In genomic region chrX:18422886-18423285, GRCh38 we compare ENCODE assay signal across 18 cellular contexts. TPM values are rescaled to one million over a fixed set of nuclear protein-coding genes. Genes with fewer than 3 reads are reported as not detected.
DNase-seq lines count a peak whose midpoint lies in the region; ATAC-seq, FAIRE-seq and TF ChIP-seq lines count a peak whose summit lies in the region.
"Had no signal": no experiment of that assay in that cellular context is flagged by ENCODE, and none has a peak within 500 bp of the region (broad histone marks: within the 10 kb centered on the region; RNA-seq: fewer than 3 reads in every experiment).

No MANE protein-coding gene starts in this region.

- H3K4me3 Mint-ChIP-seq in HFFc6, result 0 out of 2 replicates have a peak overlapping the region, but pooled peaks have one; percentile 63
- H3K4me3 Mint-ChIP-seq: CD14-positive monocyte had no signal

- no peak for TF ChIP-seq POLR2A in A549 (IDR thresholded peaks at IDR 0.05; ENCODE audit: low read length)

- TF ChIP-seq CTCF in A549 (IDR thresholded peaks at IDR 0.05) (no peak), HFFc6 (IDR thresholded peaks at IDR 0.05) (no peak), brain microvascular endothelial cell (IDR thresholded peaks at IDR 0.05; ENCODE audit: low read depth, low read length, missing control alignments) (no peak)

- no peak for TF ChIP-seq EP300 in A549 (IDR thresholded peaks at IDR 0.05)

- WGBS in A549 (ENCODE audit: missing lambda C conversion rate), result 56% methylated on average over 4 of the region's 4 CpGs

- POLR2A ChIA-PET in A549 (lab: Yijun Ruan, JAX), result no interaction called here

- CTCF ChIA-PET in A549 (lab: Yijun Ruan, JAX), result interaction anchor here (0.8 kb wide), 1 partner anchor 17 kb away, joined by 3 read pairs; no protein-coding TSS in a partner anchor

- peak overlapping the region; percentile 78 for H3K4me2 ChIP-seq in A549
- H3K4me2 ChIP-seq: KMS-11 had no signal

- H3K4me1 ChIP-seq in A549, result peaks cover 38% of the 10 kb centered on the region

- H3K9me3 Mint-ChIP-seq in HFFc6, result no peaks in the 10 kb centered on the region

- no peaks in the 10 kb centered on the region for H3K9me3 ChIP-seq in A549
- H3K9me3 ChIP-seq: MG63 had no signal

- no peaks in the 10 kb centered on the region for H3K27me3 ChIP-seq in brain microvascular endothelial cell (replicated peaks)

- ATAC-seq in A549 (no peak), GM19023 (IDR thresholded peaks at IDR 0.05; ENCODE audit: unreplicated experiment) (no peak)
- ATAC-seq: Panc1 had no signal

- no peak for FAIRE-seq in A549 (lab: Jason Lieb, UNC)

- TF ChIP-seq RAD21 in A549 (conservative IDR thresholded peaks at IDR 0.05 in 1 of 2, IDR thresholded peaks at IDR 0.05 in 1 of 2), result no peak

- H3K36me3 Mint-ChIP-seq in HFFc6 (ENCODE audit: low read depth), result no peaks in the 10 kb centered on the region
- H3K36me3 Mint-ChIP-seq: CD14-positive monocyte had no signal

- in situ Hi-C loops in brain microvascular endothelial cell (cut with HindIII; ENCODE audit: low pct_ligation_motif_present, low sequenced_read_pairs), result no loop called here

- no peak overlapping the region; the same call in 2 of the 3 replicates for H3K4me3 ChIP-seq in A549
- no peak overlapping the region for H3K4me3 ChIP-seq in brain microvascular endothelial cell (ENCODE audit: low read depth, low read length)
- H3K4me3 ChIP-seq: MG63 had no signal

- H3K36me3 ChIP-seq in brain microvascular endothelial cell (replicated peaks), result no peaks in the 10 kb centered on the region
- H3K36me3 ChIP-seq: MG63 had no signal

- H3K27ac ChIP-seq in A549, result peak overlapping the region; percentile 72 to 92
- H3K27ac ChIP-seq in brain microvascular endothelial cell, result peak overlapping the region; percentile 39
- H3K27ac ChIP-seq: KMS-11 had no signal

- peaks cover 34% of the 10 kb centered on the region for H3K4me1 Mint-ChIP-seq in HFFc6 (ENCODE audit: low read depth)

- no peaks in the 10 kb centered on the region for H3K27me3 Mint-ChIP-seq in HFFc6 (ENCODE audit: insufficient read depth)

- no peak for DNase-seq in A549 (ENCODE audit: low read depth in 1 of 2, low spot score in 1 of 2)
- no peak for DNase-seq in HFFc6
- no peak for DNase-seq in brain microvascular endothelial cell
- DNase-seq in fibroblast of the conjunctiva (ENCODE audit: low read depth), result peak; percentile 16
- no peak for DNase-seq in stimulated activated naive CD4-positive, alpha-beta T cell (lab: John Stamatoyannopoulos, UW)
- DNase-seq in COLO668 (lab: John Stamatoyannopoulos, UW; ENCODE audit: unreplicated experiment), result no peak
- no peak for DNase-seq in NCI-H1105 treated with DMSO at 0.1 percent for 48 hours (lab: John Stamatoyannopoulos, UW)
- DNase-seq: 8988T, MG63, NCI-H1092 treated with DMSO at 0.1 percent for 48 hours, NCI-H1694 treated with DMSO at 0.1 percent for 48 hours, NCI-H446 treated with DMSO at 0.1 percent for 48 hours, NCI-H774, SHP77 had no signal

- H3K27ac Mint-ChIP-seq in HFFc6, result peak overlapping the region; percentile 84
- H3K27ac Mint-ChIP-seq: CD14-positive monocyte had no signal

TF ChIP-seq in A549, 52 proteins besides CTCF, POLR2A, EP300 and RAD21:
- TF ChIP-seq KDM1A (IDR thresholded peaks at IDR 0.05; ENCODE audit: low read depth) (no peak), ZSCAN20 (CRISPR knock-in tag; IDR thresholded peaks at IDR 0.05) (no peak), TFCP2L1 (CRISPR knock-in tag; IDR thresholded peaks at IDR 0.05) (no peak), HDAC2 (IDR thresholded peaks at IDR 0.05) (no peak), BCL3 (IDR thresholded peaks at IDR 0.05) (no peak), CEBPB (IDR thresholded peaks at IDR 0.05) (0 out of 4 replicates have a peak, but pooled peaks of 1 of the 2 experiments have one; percentile 28), NPAS2 (CRISPR knock-in tag; IDR thresholded peaks at IDR 0.05; ENCODE audit: borderline replicate concordance) (no peak)

RNA-seq across cellular contexts. Expression of gene CDKL5, which starts 2.5 kb away (rescaled TPM):
- polyA plus RNA-seq in A549 (2011; rRNA removed) (19.4 and 22.8 TPM in 2 replicates), A549 (2017; fragmentation: RNase III; extraction: RNeasy Plus Mini Kit Qiagen cat#74134 plus additional on column Dnase treatment) (4.9 to 5.4 TPM (median 5.3 TPM) in 3 replicates)
- 2.0 and 2.6 TPM in 2 replicates for polyA plus RNA-seq in A549 (2012; cell fraction: cytosol; rRNA removed)
- 2.0 and 2.9 TPM in 2 replicates for polyA plus RNA-seq in A549 (2012; cell fraction: nucleus; rRNA removed)
- 32.1 and 35.0 TPM in 2 replicates for polyA minus RNA-seq in A549 (2011; rRNA and poly(A)+ RNA removed)
- total RNA-seq in HFFc6 (2021; fragmentation: NEBNext Ultra II Directional; extraction: Animal tissue kit (Norgen Biotek cat#: 25700)), result 1 to 10 TPM; 5.6 to 5.9 (median 5.8) TPM
